Comparison of ENCODE assay signal across 1 cellular context in genomic region chr3:40299721-40300335, GRCh38.
TF ChIP-seq lines count a peak whose summit lies in the region.

No MANE protein-coding gene starts in this region.

TF ChIP-seq in K562, 482 proteins besides CTCF, POLR2A, EP300 and RAD21 (continued from another document and continues in another):
- peak; percentile 84 for TF ChIP-seq ARID1B (IDR thresholded peaks at IDR 0.05)
- peak; percentile 81 for TF ChIP-seq TBP (optimal IDR thresholded peaks at IDR 0.05; ENCODE audit: low read depth, low read length)
- TF ChIP-seq ZNF3 (CRISPR knock-in tag; IDR thresholded peaks at IDR 0.05) = no peak
- TF ChIP-seq VEZF1 (CRISPR knock-in tag; IDR thresholded peaks at IDR 0.05) = no peak; the same call in none of the 2 replicates
- TF ChIP-seq CTBP1 (IDR thresholded peaks at IDR 0.05; ENCODE audit: borderline replicate concordance) = peak; percentile 73; the same call in 1 of the 2 replicates
- TF ChIP-seq CBX8 (IDR thresholded peaks at IDR 0.05; ENCODE audit: borderline replicate concordance, extremely low read depth, low read depth, low read length, poor library complexity, severe bottlenecking) = no peak
- TF ChIP-seq NR2C1 (IDR thresholded peaks at IDR 0.05) = peak; percentile 68
- peak; percentile 85 for TF ChIP-seq NR2C1 (tag; IDR thresholded peaks at IDR 0.05)
- TF ChIP-seq KLF6 (CRISPR knock-in tag; IDR thresholded peaks at IDR 0.05; ENCODE audit: borderline replicate concordance) = peak; percentile 31; the same call in 1 of the 2 replicates
- TF ChIP-seq ATF1 (CRISPR knock-in tag; IDR thresholded peaks at IDR 0.05) = no peak
- TF ChIP-seq ATF1 (tag; IDR thresholded peaks at IDR 0.05) = peak; percentile 42; the same call in 1 of the 2 replicates
- TF ChIP-seq ZBTB12 (CRISPR knock-in tag; IDR thresholded peaks at IDR 0.05) = 0 out of 2 replicates have a peak, but pooled peaks have one; percentile 34
- TF ChIP-seq ZBTB33 (CRISPR knock-in tag; IDR thresholded peaks at IDR 0.05) = no peak
- TF ChIP-seq PPARD (CRISPR knock-in tag; IDR thresholded peaks at IDR 0.05) = peak; percentile 60; the same call in 1 of the 2 replicates
- TF ChIP-seq ZFP30 (CRISPR knock-in tag; IDR thresholded peaks at IDR 0.05; ENCODE audit: borderline replicate concordance) = 0 out of 2 replicates have a peak, but pooled peaks have one; percentile 38
- TF ChIP-seq FOXJ3 (CRISPR knock-in tag; IDR thresholded peaks at IDR 0.05) = no peak
- peak; percentile 40 for TF ChIP-seq GMEB1 (CRISPR knock-in tag; IDR thresholded peaks at IDR 0.05)
- TF ChIP-seq SRSF9 (IDR thresholded peaks at IDR 0.05; ENCODE audit: borderline replicate concordance, low read depth, low read length) = no peak
- peak; percentile 99 for TF ChIP-seq MAFG (tag; conservative IDR thresholded peaks at IDR 0.05)
- no peak for TF ChIP-seq ZNF274 (IDR thresholded peaks at IDR 0.05; ENCODE audit: borderline replicate concordance, low read depth, low read length)
- peak; percentile 59; the same call in 1 of the 2 replicates for TF ChIP-seq ZNF41 (CRISPR knock-in tag; conservative IDR thresholded peaks at IDR 0.05)
- no peak for TF ChIP-seq ZHX1 (conservative IDR thresholded peaks at IDR 0.05; ENCODE audit: low read length)
- TF ChIP-seq ZSCAN29 (IDR thresholded peaks at IDR 0.05) = no peak
- peak; percentile 64; the same call in 1 of the 2 replicates for TF ChIP-seq ZNF175 (CRISPR knock-in tag; IDR thresholded peaks at IDR 0.05; ENCODE audit: low read depth)
- TF ChIP-seq MAZ (CRISPR knock-in tag; conservative IDR thresholded peaks at IDR 0.05 in 1 of 2, IDR thresholded peaks at IDR 0.05 in 1 of 2) = peak in 1 of 2 experiments; percentile 42; a peak in 2 of 4 replicates
- TF ChIP-seq NFRKB (IDR thresholded peaks at IDR 0.05; ENCODE audit: low read depth) = peak; percentile 83; the same call in 1 of the 2 replicates
- no peak for TF ChIP-seq ZNF551 (CRISPR knock-in tag; IDR thresholded peaks at IDR 0.05)
- no peak for TF ChIP-seq RERE (CRISPR knock-in tag; IDR thresholded peaks at IDR 0.05; ENCODE audit: borderline replicate concordance)
- TF ChIP-seq HMGN3 (IDR thresholded peaks at IDR 0.05; ENCODE audit: borderline replicate concordance, extremely low read depth, insufficient read length, low read depth, low read length) = no peak
- no peak for TF ChIP-seq ZBTB5 (IDR thresholded peaks at IDR 0.05)
- no peak for TF ChIP-seq MLX (CRISPR knock-in tag; conservative IDR thresholded peaks at IDR 0.05)
- TF ChIP-seq TSHZ1 (CRISPR knock-in tag; IDR thresholded peaks at IDR 0.05) = no peak
- TF ChIP-seq L3MBTL2 (IDR thresholded peaks at IDR 0.05) = peak; percentile 34; the same call in 1 of the 2 replicates
